ENCODE assay signal across 25 cellular contexts in the genomic region with DNA sequence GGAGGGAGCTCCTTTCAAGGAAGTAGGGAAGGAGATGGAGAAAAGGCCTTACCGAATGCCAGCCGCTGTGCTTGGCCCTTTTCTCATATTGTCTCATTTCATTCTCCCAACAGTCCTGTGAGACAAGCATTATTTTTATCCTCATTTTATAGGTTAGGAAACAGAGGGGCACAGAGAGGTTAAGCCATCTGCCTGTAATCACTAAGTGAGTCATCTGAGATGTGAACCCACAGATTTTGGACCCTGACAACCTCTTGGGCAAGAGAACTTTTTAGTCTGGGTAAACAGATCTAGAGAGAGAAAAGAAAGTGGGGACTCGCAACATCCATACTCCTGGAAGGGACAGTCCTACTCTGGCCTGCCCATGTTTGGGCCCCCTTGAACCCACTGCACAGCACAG.
"Had no signal": no experiment of that assay in that cellular context is flagged by ENCODE, and none has a peak within 500 bp of the region (broad histone marks: within the 10 kb centered on the region; RNA-seq: fewer than 3 reads in every experiment).

No MANE protein-coding gene starts in this region.

- ATAC-seq: activated CD4-positive, alpha-beta T cell treated with anti-CD3 and anti-CD28 coated beads for 36 hours; activated naive CD4-positive, alpha-beta T cell treated with anti-CD3 and anti-CD28 coated beads, Interleukin-2, amount 50 U/mL, for 72 hours; activated naive CD8-positive, alpha-beta T cell treated with anti-CD3 and anti-CD28 coated beads, Interleukin-2, amount 50 U/mL, for 24 hours; activated T-cell treated with anti-CD3 and anti-CD28 coated beads, Interleukin-2, amount 50 U/mL, for 72 hours; K562; T-helper 17 cell had no signal

- DNase-seq: activated CD4-positive, alpha-beta memory T cell treated with anti-CD3 and anti-CD28 coated beads, Interleukin-2, amount 10 ng/mL, durations not matched to agents 7 days and 5 days; activated CD4-positive, alpha-beta T cell treated with anti-CD3 and anti-CD28 coated beads for 36 hours; activated CD4-positive, alpha-beta T cell treated with anti-CD3 and anti-CD28 coated beads, Interleukin-2, amount 50 U/mL, for 1 hour; activated CD4-positive, CD25-positive, alpha-beta regulatory T cell; activated CD8-positive, alpha-beta memory T cell treated with anti-CD3 and anti-CD28 coated beads, Interleukin-2, amount 50 U/mL, for 4 hours; activated naive CD4-positive, alpha-beta T cell; activated naive CD8-positive, alpha-beta T cell treated with anti-CD3 and anti-CD28 coated beads, Interleukin-2, amount 50 U/mL, for 24 hours; activated T-cell treated with anti-CD3 and anti-CD28 coated beads, Interleukin-2, amount 50 U/mL, for 72 hours; amygdala; Karpas-422; MM.1S; NCI-H1105; NCI-H1436; NCI-H1694 treated with DMSO at 0.1 percent for 48 hours; NCI-H2029 treated with DMSO at 0.1 percent for 48 hours; NCI-H524; Peyer's patch; Right ventricle myocardium superior; T-helper 17 cell; T-helper 9 cell had no signal

- H3K27ac ChIP-seq: Peyer's patch, RWPE1 had no signal

- H3K27me3 Mint-ChIP-seq: activated CD4-positive, alpha-beta memory T cell treated with anti-CD3 and anti-CD28 coated beads, Interleukin-2, amount 10 ng/mL, durations not matched to agents 7 days and 5 days; activated CD4-positive, alpha-beta T cell treated with anti-CD3 and anti-CD28 coated beads for 36 hours; activated naive CD8-positive, alpha-beta T cell treated with anti-CD3 and anti-CD28 coated beads, Interleukin-2, amount 50 U/mL, for 24 hours; T-helper 17 cell had no signal

- H3K9me3 Mint-ChIP-seq: activated CD4-positive, alpha-beta memory T cell treated with anti-CD3 and anti-CD28 coated beads, Interleukin-2, amount 10 ng/mL, durations not matched to agents 7 days and 5 days; activated naive CD4-positive, alpha-beta T cell treated with anti-CD3 and anti-CD28 coated beads, Interleukin-2, amount 50 U/mL, for 72 hours; activated naive CD8-positive, alpha-beta T cell treated with anti-CD3 and anti-CD28 coated beads, Interleukin-2, amount 50 U/mL, for 24 hours; activated T-helper 2 cell treated with anti-CD3 and anti-CD28 coated beads, Interferon-gamma antibody, Interleukin-2, Interleukin-4, amounts not matched to agents 10 μg/mL and 5 μg/mL and 100 μg/mL, durations not matched to agents 14 hours and 24 hours and 36 hours had no signal

- H3K9me3 ChIP-seq: Peyer's patch had no signal

- H3K4me3 Mint-ChIP-seq: activated CD4-positive, alpha-beta memory T cell treated with anti-CD3 and anti-CD28 coated beads, Interleukin-2, amount 10 ng/mL, durations not matched to agents 7 days and 5 days; activated CD4-positive, alpha-beta T cell treated with anti-CD3 and anti-CD28 coated beads for 36 hours; activated naive CD8-positive, alpha-beta T cell treated with anti-CD3 and anti-CD28 coated beads, Interleukin-2, amount 50 U/mL, for 24 hours; activated T-cell treated with anti-CD3 and anti-CD28 coated beads, Interleukin-2, amount 50 U/mL, for 72 hours; brain; T-helper 17 cell had no signal

- H3K27ac Mint-ChIP-seq: activated CD4-positive, alpha-beta memory T cell treated with anti-CD3 and anti-CD28 coated beads, Interleukin-2, amount 10 ng/mL, durations not matched to agents 7 days and 5 days; activated CD4-positive, alpha-beta T cell treated with anti-CD3 and anti-CD28 coated beads for 36 hours; activated naive CD4-positive, alpha-beta T cell treated with anti-CD3 and anti-CD28 coated beads, Interleukin-2, amount 50 U/mL, for 72 hours; activated naive CD8-positive, alpha-beta T cell treated with anti-CD3 and anti-CD28 coated beads, Interleukin-2, amount 50 U/mL, for 24 hours; activated T-cell treated with anti-CD3 and anti-CD28 coated beads, Interleukin-2, amount 50 U/mL, for 72 hours; activated T-helper 2 cell treated with anti-CD3 and anti-CD28 coated beads, Interferon-gamma antibody, Interleukin-2, Interleukin-4, amounts not matched to agents 10 μg/mL and 5 μg/mL and 100 μg/mL, durations not matched to agents 14 hours and 24 hours and 36 hours; T-helper 17 cell had no signal

- H3K27me3 ChIP-seq: Peyer's patch had no signal

- H3K4me1 Mint-ChIP-seq: activated CD4-positive, alpha-beta memory T cell treated with anti-CD3 and anti-CD28 coated beads, Interleukin-2, amount 10 ng/mL, durations not matched to agents 7 days and 5 days; brain; T-helper 17 cell had no signal

- H3K36me3 ChIP-seq: Peyer's patch had no signal

- H3K4me3 ChIP-seq: K562, Peyer's patch had no signal

- H3K36me3 Mint-ChIP-seq: activated naive CD4-positive, alpha-beta T cell treated with anti-CD3 and anti-CD28 coated beads, Interleukin-2, amount 50 U/mL, for 72 hours; brain had no signal
